ENCODE assay signal across 27 cellular contexts in the genomic region with DNA sequence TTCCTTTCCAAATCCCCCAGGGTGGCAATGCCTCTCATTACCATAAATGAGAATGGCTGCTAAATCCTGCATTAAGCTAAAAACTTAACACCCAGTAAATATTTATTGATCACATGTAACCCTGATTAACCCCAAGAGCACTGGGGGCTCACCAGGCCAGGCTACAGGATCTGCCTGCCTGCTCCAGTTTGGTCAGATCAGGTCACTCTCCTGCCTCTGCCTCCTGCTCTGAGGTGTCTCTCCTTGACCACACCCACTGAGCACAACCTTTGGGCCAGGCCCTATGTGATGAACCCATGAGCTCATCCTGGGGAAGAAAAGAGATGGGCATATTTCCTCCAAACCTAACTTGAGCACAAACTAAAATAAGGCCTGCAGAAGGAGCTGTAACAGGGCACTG.
"Had no signal": no experiment of that assay in that cellular context is flagged by ENCODE, and none has a peak within 500 bp of the region (broad histone marks: within the 10 kb centered on the region; RNA-seq: fewer than 3 reads in every experiment).

No MANE protein-coding gene starts in this region.

- H3K27ac Mint-ChIP-seq: naive thymus-derived CD8-positive, alpha-beta T cell; nephron; neural progenitor cell; stimulated activated effector memory CD8-positive, alpha-beta T cell treated with anti-CD3 and anti-CD28 coated beads, Interleukin-12 subunit alpha, Interleukin-12 subunit beta, amount 100 ng/mL, for 72 hours; stimulated activated naive CD8-positive, alpha-beta T cell treated with anti-CD3 and anti-CD28 coated beads, Interleukin-15, Interleukin-2, amounts not matched to agents 100 ng/mL and 50 ng/mL, for 24 hours had no signal

- H3K36me3 ChIP-seq: left lung, lower lobe of right lung, neural progenitor cell, neutrophil, right atrium auricular region, right lobe of liver, suprapubic skin, thoracic aorta, tibial artery, upper lobe of right lung had no signal

- H3K9ac ChIP-seq: neural progenitor cell had no signal

- H3K4me3 ChIP-seq: left lung, lower lobe of right lung, neural progenitor cell, right atrium auricular region, right lobe of liver, suprapubic skin, thoracic aorta, tibial artery, upper lobe of right lung had no signal

- H3K9me3 ChIP-seq: left lung, lower lobe of right lung, neutrophil, right atrium auricular region, right lobe of liver, suprapubic skin, thoracic aorta, tibial artery, upper lobe of right lung had no signal

- H3K36me3 Mint-ChIP-seq: naive thymus-derived CD8-positive, alpha-beta T cell; neural progenitor cell; stimulated activated effector memory CD8-positive, alpha-beta T cell treated with anti-CD3 and anti-CD28 coated beads, Interleukin-12 subunit alpha, Interleukin-12 subunit beta, amount 100 ng/mL, for 72 hours had no signal

- DNase-seq: hippocampal formation; kidney glomerular epithelial cell; left cardiac atrium; left lung; lower lobe of right lung; mammary epithelial cell; mesenchymal stem cell; naive thymus-derived CD8-positive, alpha-beta T cell; occipital lobe; right lobe of liver; stimulated activated CD4-positive, alpha-beta T cell treated with anti-CD3 and anti-CD28 coated beads, Interleukin-12 subunit alpha, Interleukin-12 subunit beta, amount 100 ng/mL, for 4 hours; stimulated activated CD4-positive, alpha-beta T cell treated with anti-CD3 and anti-CD28 coated beads, Interleukin-15, amount 100 ng/mL, for 24 hours; stimulated activated CD4-positive, alpha-beta T cell treated with anti-CD3 and anti-CD28 coated beads, Interleukin-2, amount 100 ng/mL, for 24 hours; stimulated activated CD4-positive, alpha-beta T cell treated with anti-CD3 and anti-CD28 coated beads, Interleukin-4, amount 100 ng/mL, for 1 hour; stimulated activated naive CD4-positive, alpha-beta T cell; tibial artery; trophoblast cell; upper lobe of right lung had no signal

- H3K4me3 Mint-ChIP-seq: naive thymus-derived CD8-positive, alpha-beta T cell; nephron; neural progenitor cell; stimulated activated effector memory CD8-positive, alpha-beta T cell treated with anti-CD3 and anti-CD28 coated beads, Interleukin-12 subunit alpha, Interleukin-12 subunit beta, amount 100 ng/mL, for 72 hours; stimulated activated naive CD8-positive, alpha-beta T cell treated with anti-CD3 and anti-CD28 coated beads, Interleukin-15, Interleukin-2, amounts not matched to agents 100 ng/mL and 50 ng/mL, for 24 hours had no signal

- H3K9me3 Mint-ChIP-seq: naive thymus-derived CD8-positive, alpha-beta T cell; nephron; neural progenitor cell; stimulated activated effector memory CD8-positive, alpha-beta T cell treated with anti-CD3 and anti-CD28 coated beads, Interleukin-12 subunit alpha, Interleukin-12 subunit beta, amount 100 ng/mL, for 72 hours; stimulated activated naive CD8-positive, alpha-beta T cell treated with anti-CD3 and anti-CD28 coated beads, Interleukin-15, Interleukin-2, amounts not matched to agents 100 ng/mL and 50 ng/mL, for 24 hours had no signal

- H3K4me1 Mint-ChIP-seq: stimulated activated effector memory CD8-positive, alpha-beta T cell treated with anti-CD3 and anti-CD28 coated beads, Interleukin-12 subunit alpha, Interleukin-12 subunit beta, amount 100 ng/mL, for 72 hours had no signal

- H3K27me3 Mint-ChIP-seq: progenitor cell of endocrine pancreas; stimulated activated naive CD8-positive, alpha-beta T cell treated with anti-CD3 and anti-CD28 coated beads, Interleukin-15, Interleukin-2, amounts not matched to agents 100 ng/mL and 50 ng/mL, for 24 hours had no signal

- ATAC-seq: left cardiac atrium; left lung; lower lobe of right lung; naive thymus-derived CD8-positive, alpha-beta T cell; upper lobe of right lung had no signal

- H3K27ac ChIP-seq: left lung, lower lobe of right lung, neural progenitor cell, neutrophil, right atrium auricular region, right lobe of liver, suprapubic skin, thoracic aorta, tibial artery, upper lobe of right lung had no signal
